11 cellular contexts compared by ENCODE assay signal in the genomic region with DNA sequence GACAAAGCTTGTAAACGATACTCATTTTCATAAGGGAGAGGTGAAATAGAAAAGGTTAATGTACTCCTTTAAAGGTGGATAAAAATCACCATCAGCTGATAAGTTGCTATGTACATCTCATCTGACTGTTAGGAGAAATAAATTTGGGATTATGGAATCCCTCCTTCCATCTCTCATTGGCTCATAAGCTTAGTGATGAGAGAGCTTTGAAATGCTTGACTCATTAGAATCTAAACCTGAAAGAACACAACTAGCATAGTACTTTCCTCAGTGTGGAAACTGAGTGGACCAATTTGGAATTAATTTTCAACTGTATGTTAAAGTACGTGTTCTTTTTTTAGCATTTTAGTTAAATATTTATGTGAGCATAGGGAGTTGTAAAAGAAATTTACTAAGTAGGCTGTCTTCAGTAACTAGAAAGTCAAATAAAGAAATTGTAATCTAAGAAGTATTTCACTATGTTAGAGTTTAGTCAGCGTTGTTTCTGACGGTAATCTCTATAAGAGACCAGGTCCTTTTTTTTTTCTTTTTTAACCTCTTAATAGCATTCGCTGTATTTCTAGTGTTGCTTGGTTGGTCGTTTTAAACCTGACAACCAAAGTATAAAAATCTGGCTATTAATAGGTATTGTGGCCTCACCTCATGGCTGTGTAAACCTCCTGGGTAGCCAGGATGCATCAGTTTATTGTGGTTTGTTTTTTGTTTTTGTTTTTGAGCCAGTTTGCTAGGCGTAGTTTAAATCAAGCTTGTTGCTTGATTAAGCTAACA. TPM values are rescaled to one million over a fixed set of nuclear protein-coding genes. Genes with fewer than 3 reads are reported as not detected.
A peak's percentile ranks its signal among the peaks of the same experiment; 100 is the strongest.
DNase-seq lines count a peak whose midpoint lies in the region; ATAC-seq and TF ChIP-seq lines count a peak whose summit lies in the region.
"Had no signal": no experiment of that assay in that cellular context is flagged by ENCODE, and none has a peak within 500 bp of the region (broad histone marks: within the 10 kb centered on the region; RNA-seq: fewer than 3 reads in every experiment).

No MANE protein-coding gene starts in this region.

- H3K36me3 Mint-ChIP-seq in activated CD4-positive, alpha-beta T cell treated with anti-CD3 and anti-CD28 coated beads, Interleukin-2, amount 10 ng/mL, durations not matched to agents 24 days and 14 days (ENCODE audit: low read depth): peaks cover 55% of the 10 kb centered on the region

- H3K27me3 Mint-ChIP-seq in activated CD4-positive, alpha-beta T cell treated with anti-CD3 and anti-CD28 coated beads, Interleukin-2, amount 10 ng/mL, durations not matched to agents 24 days and 14 days: no peaks in the 10 kb centered on the region

- peak; percentile 56 for ATAC-seq in SK-N-SH treated with all-trans-retinoic acid at 6 μM for 48 hours

- peak overlapping the region; percentile 42 for H3K27ac Mint-ChIP-seq in activated CD4-positive, alpha-beta T cell treated with anti-CD3 and anti-CD28 coated beads, Interleukin-2, amount 10 ng/mL, durations not matched to agents 24 days and 14 days

- H3K9me3 Mint-ChIP-seq in activated CD4-positive, alpha-beta T cell treated with anti-CD3 and anti-CD28 coated beads, Interleukin-2, amount 10 ng/mL, durations not matched to agents 24 days and 14 days: no peaks in the 10 kb centered on the region

- TF ChIP-seq CTCF in GM20000 (IDR thresholded peaks at IDR 0.05; ENCODE audit: extremely low read depth, missing control alignments): no peak

- H3K27ac ChIP-seq in epithelial cell of prostate: peak overlapping the region; percentile 76
- H3K27ac ChIP-seq: dorsolateral prefrontal cortex had no signal

- intact Hi-C loops in activated CD4-positive, alpha-beta T cell treated with anti-CD3 and anti-CD28 coated beads, Interleukin-2, amount 10 ng/mL, durations not matched to agents 24 days and 14 days (cut with micrococcal nuclease): loop anchor here (2.0 kb wide), 1 partner anchor 31 kb away; no protein-coding TSS in a partner anchor

- DNase-seq in activated CD4-positive, alpha-beta T cell treated with anti-CD3 and anti-CD28 coated beads, Interleukin-2, amount 10 ng/mL, durations not matched to agents 24 days and 14 days: no peak
- DNase-seq in activated CD4-positive, alpha-beta T cell treated with anti-CD3 and anti-CD28 coated beads, Interleukin-2, amount 50 U/mL, for 1 hour: no peak
- DNase-seq in epithelial cell of prostate (ENCODE audit: low read depth, low spot score) (no peak), renal cortical epithelial cell (ENCODE audit: low read depth) (peak; percentile 34), CD1c-positive myeloid dendritic cell (ENCODE audit: extremely low spot score) (no peak), AG08396 (ENCODE audit: low spot score) (no peak), GM20000 (ENCODE audit: low spot score) (no peak)
- DNase-seq: dorsolateral prefrontal cortex, islet precursor cell, NCI-H345 had no signal

- peak overlapping the region; percentile 23 for H3K4me3 Mint-ChIP-seq in activated CD4-positive, alpha-beta T cell treated with anti-CD3 and anti-CD28 coated beads, Interleukin-2, amount 10 ng/mL, durations not matched to agents 24 days and 14 days

- peaks cover 23% of the 10 kb centered on the region for H3K4me1 Mint-ChIP-seq in activated CD4-positive, alpha-beta T cell treated with anti-CD3 and anti-CD28 coated beads, Interleukin-2, amount 10 ng/mL, durations not matched to agents 24 days and 14 days

TF ChIP-seq in SK-N-SH treated with all-trans-retinoic acid at 6 μM for 48 hours, 23 proteins besides CTCF, POLR2A, EP300 and RAD21:
- TF ChIP-seq ZNF565 (CRISPR knock-in tag; conservative IDR thresholded peaks at IDR 0.05; ENCODE audit: low read depth): no peak
- TF ChIP-seq, protein P1, sequence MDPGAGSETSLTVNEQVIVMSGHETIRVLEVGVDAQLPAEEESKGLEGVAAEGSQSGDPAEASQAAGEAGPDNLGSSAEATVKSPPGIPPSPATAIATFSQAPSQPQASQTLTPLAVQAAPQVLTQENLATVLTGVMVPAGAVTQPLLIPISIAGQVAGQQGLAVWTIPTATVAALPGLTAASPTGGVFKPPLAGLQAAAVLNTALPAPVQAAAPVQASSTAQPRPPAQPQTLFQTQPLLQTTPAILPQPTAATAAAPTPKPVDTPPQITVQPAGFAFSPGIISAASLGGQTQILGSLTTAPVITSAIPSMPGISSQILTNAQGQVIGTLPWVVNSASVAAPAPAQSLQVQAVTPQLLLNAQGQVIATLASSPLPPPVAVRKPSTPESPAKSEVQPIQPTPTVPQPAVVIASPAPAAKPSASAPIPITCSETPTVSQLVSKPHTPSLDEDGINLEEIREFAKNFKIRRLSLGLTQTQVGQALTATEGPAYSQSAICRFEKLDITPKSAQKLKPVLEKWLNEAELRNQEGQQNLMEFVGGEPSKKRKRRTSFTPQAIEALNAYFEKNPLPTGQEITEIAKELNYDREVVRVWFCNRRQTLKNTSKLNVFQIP (CRISPR knock-in tag; IDR thresholded peaks at IDR 0.05; ENCODE audit: borderline replicate concordance, low read depth): no peak
- TF ChIP-seq, protein P2, sequence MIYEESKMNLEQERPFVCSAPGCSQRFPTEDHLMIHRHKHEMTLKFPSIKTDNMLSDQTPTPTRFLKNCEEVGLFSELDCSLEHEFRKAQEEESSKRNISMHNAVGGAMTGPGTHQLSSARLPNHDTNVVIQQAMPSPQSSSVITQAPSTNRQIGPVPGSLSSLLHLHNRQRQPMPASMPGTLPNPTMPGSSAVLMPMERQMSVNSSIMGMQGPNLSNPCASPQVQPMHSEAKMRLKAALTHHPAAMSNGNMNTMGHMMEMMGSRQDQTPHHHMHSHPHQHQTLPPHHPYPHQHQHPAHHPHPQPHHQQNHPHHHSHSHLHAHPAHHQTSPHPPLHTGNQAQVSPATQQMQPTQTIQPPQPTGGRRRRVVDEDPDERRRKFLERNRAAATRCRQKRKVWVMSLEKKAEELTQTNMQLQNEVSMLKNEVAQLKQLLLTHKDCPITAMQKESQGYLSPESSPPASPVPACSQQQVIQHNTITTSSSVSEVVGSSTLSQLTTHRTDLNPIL (CRISPR knock-in tag; IDR thresholded peaks at IDR 0.05; ENCODE audit: low read depth): no peak
- no peak for TF ChIP-seq OSR1 (CRISPR knock-in tag; IDR thresholded peaks at IDR 0.05)
- TF ChIP-seq ZFP30 (CRISPR knock-in tag; IDR thresholded peaks at IDR 0.05): no peak

RNA-seq across cellular contexts. Expression of a gene that starts 34.4 kb away (rescaled TPM):
- 24.2 and 24.7 TPM in 2 replicates for total RNA-seq in activated CD4-positive, alpha-beta T cell treated with anti-CD3 and anti-CD28 coated beads, Interleukin-2, amount 10 ng/mL, durations not matched to agents 24 days and 14 days
- 14.6 and 27.0 TPM in 2 replicates for total RNA-seq in renal cortical epithelial cell
